In genomic region chr7:16728811-16729210, GRCh38 we compare ENCODE assay signal across 18 cellular contexts. TPM values are rescaled to one million over a fixed set of nuclear protein-coding genes. Genes with fewer than 3 reads are reported as not detected.
DNase-seq lines count a peak whose midpoint lies in the region; ATAC-seq and TF ChIP-seq lines count a peak whose summit lies in the region.
"Had no signal": no experiment of that assay in that cellular context is flagged by ENCODE, and none has a peak within 500 bp of the region (broad histone marks: within the 10 kb centered on the region; RNA-seq: fewer than 3 reads in every experiment).

No MANE protein-coding gene starts in this region.

- no peaks in the 10 kb centered on the region for H3K9me3 Mint-ChIP-seq in activated naive CD4-positive, alpha-beta T cell treated with anti-CD3 and anti-CD28 coated beads, Interleukin-2, amount 50 U/mL, for 72 hours
- H3K9me3 Mint-ChIP-seq in effector memory CD8-positive, alpha-beta T cell: no peaks in the 10 kb centered on the region
- H3K9me3 Mint-ChIP-seq: CD8-positive, alpha-beta memory T cell; HFFc6 had no signal

- no peaks in the 10 kb centered on the region for H3K36me3 ChIP-seq in osteoblast (ENCODE audit: insufficient read depth, low read length)
- H3K36me3 ChIP-seq: BLaER1 had no signal

- H3K27ac Mint-ChIP-seq in activated naive CD4-positive, alpha-beta T cell treated with anti-CD3 and anti-CD28 coated beads, Interleukin-2, amount 50 U/mL, for 72 hours: no peak overlapping the region
- H3K27ac Mint-ChIP-seq in effector memory CD8-positive, alpha-beta T cell: no peak overlapping the region
- H3K27ac Mint-ChIP-seq: CD8-positive, alpha-beta memory T cell; HFFc6 had no signal

- no peak overlapping the region for H2AFZ ChIP-seq in osteoblast (ENCODE audit: low read length)

- peak; percentile 45 for DNase-seq in EH (ENCODE audit: low read depth)
- peak; percentile 78 for DNase-seq in M059J (ENCODE audit: low read depth)
- peak; percentile 40 for DNase-seq in astrocyte of the hippocampus (ENCODE audit: low read depth, low spot score)
- DNase-seq in renal cortical epithelial cell (ENCODE audit: low read depth): peak; percentile 61
- no peak for DNase-seq in activated naive CD4-positive, alpha-beta T cell treated with anti-CD3 and anti-CD28 coated beads, Interleukin-2, amount 50 U/mL, for 72 hours (ENCODE audit: low spot score in 2 of 2)
- no peak for DNase-seq in effector memory CD8-positive, alpha-beta T cell
- DNase-seq in osteoblast (ENCODE audit: insufficient read length, low spot score, missing footprints): no peak
- DNase-seq: AML-193; Caco-2; CD8-positive, alpha-beta memory T cell; DMS53; HCEC 1CT; HFFc6 had no signal

- H3K4me1 Mint-ChIP-seq in effector memory CD8-positive, alpha-beta T cell (ENCODE audit: low read depth in 2 of 2): no peaks in the 10 kb centered on the region

- ATAC-seq in activated naive CD4-positive, alpha-beta T cell treated with anti-CD3 and anti-CD28 coated beads, Interleukin-2, amount 50 U/mL, for 72 hours: no peak
- no peak for ATAC-seq in GM21825 (IDR thresholded peaks at IDR 0.05; ENCODE audit: unreplicated experiment)
- no peak for ATAC-seq in effector memory CD8-positive, alpha-beta T cell (replicated peaks)
- ATAC-seq: GM12878, HepG2 had no signal

- H3K27me3 Mint-ChIP-seq in effector memory CD8-positive, alpha-beta T cell: no peaks in the 10 kb centered on the region

- no peaks in the 10 kb centered on the region for H3K9me3 ChIP-seq in osteoblast (ENCODE audit: low read depth, low read length)
- H3K9me3 ChIP-seq: BLaER1, Caco-2 had no signal

- H3K27me3 ChIP-seq in osteoblast (ENCODE audit: insufficient read depth, low read length): no peaks in the 10 kb centered on the region
- H3K27me3 ChIP-seq: BLaER1 had no signal

- no peak overlapping the region for H3K4me3 Mint-ChIP-seq in effector memory CD8-positive, alpha-beta T cell
- H3K4me3 Mint-ChIP-seq: CD8-positive, alpha-beta memory T cell; HFFc6 had no signal

- no peaks in the 10 kb centered on the region for H4K20me1 ChIP-seq in osteoblast (ENCODE audit: insufficient read depth, low read length)
- H4K20me1 ChIP-seq: BLaER1 had no signal

- H3K27ac ChIP-seq in osteoblast (ENCODE audit: low read depth, low read length): no peak overlapping the region
- H3K27ac ChIP-seq: BLaER1 had no signal

- no peaks in the 10 kb centered on the region for H3K4me1 ChIP-seq in osteoblast (ENCODE audit: insufficient read depth, low read length)
- H3K4me1 ChIP-seq: BLaER1 had no signal

- no peak for TF ChIP-seq CTCF in osteoblast (IDR thresholded peaks at IDR 0.05; ENCODE audit: extremely low read depth, low read depth, low read length)

- no peak overlapping the region for H3K4me2 ChIP-seq in osteoblast (ENCODE audit: insufficient read depth, low read length)
- H3K4me2 ChIP-seq: BLaER1 had no signal

- no peaks in the 10 kb centered on the region for H3K79me2 ChIP-seq in osteoblast (ENCODE audit: insufficient read depth, low read length)

- H3K36me3 Mint-ChIP-seq in activated naive CD4-positive, alpha-beta T cell treated with anti-CD3 and anti-CD28 coated beads, Interleukin-2, amount 50 U/mL, for 72 hours: no peaks in the 10 kb centered on the region
- no peaks in the 10 kb centered on the region for H3K36me3 Mint-ChIP-seq in effector memory CD8-positive, alpha-beta T cell (ENCODE audit: insufficient read depth)

- H3K4me3 ChIP-seq in osteoblast (ENCODE audit: insufficient read depth, low read length): no peak overlapping the region
- H3K4me3 ChIP-seq: BLaER1, GM12878 had no signal

RNA-seq across cellular contexts. Expression of gene TSPAN13, which starts 24.7 kb away (rescaled TPM):
- 66.5 and 75.5 TPM in 2 replicates for total RNA-seq in M059J (2014; rRNA removed; shearing (Covaris generic))
- 52.6 and 89.1 TPM in 2 replicates for total RNA-seq in renal cortical epithelial cell
- 1 to 10 TPM in 1 of 2 donors, under 1 TPM in 1; 0.34 to 1.2 TPM for total RNA-seq in activated naive CD4-positive, alpha-beta T cell treated with anti-CD3 and anti-CD28 coated beads, Interleukin-2, amount 50 U/mL, for 72 hours
- total RNA-seq in osteoblast: 1.8 TPM in 2 replicates
- total RNA-seq: G401 had no signal

Comparison
In these comparisons a context has a peak if more than half of its experiments do, and no peak if none do; other contexts are left out.
1. DNase-seq: peak in EH (single experiment), M059J (single experiment), astrocyte of the hippocampus (single experiment) and renal cortical epithelial cell (single experiment); none in activated naive CD4-positive, alpha-beta T cell treated with anti-CD3 and anti-CD28 coated beads, Interleukin-2, amount 50 U/mL, for 72 hours (0 of 2), effector memory CD8-positive, alpha-beta T cell (0 of 3) and osteoblast (single experiment).
2. RNA of gene TSPAN13, which starts 24.7 kb away (total RNA-seq): 52.6 to 89.1 TPM in renal cortical epithelial cell and 66.5 to 75.5 TPM in M059J; 1.8 TPM in osteoblast and 0.34 to 1.2 TPM in activated naive CD4-positive, alpha-beta T cell treated with anti-CD3 and anti-CD28 coated beads, Interleukin-2, amount 50 U/mL, for 72 hours; every median in the first group is over 10 times any median in the second.